1 cellular context compared by ENCODE assay signal in genomic region chr14:20632448-20632830, GRCh38.
TF ChIP-seq lines count a peak whose summit lies in the region.

No MANE protein-coding gene starts in this region.

TF ChIP-seq in WTC11, 78 proteins besides CTCF, POLR2A, EP300 and RAD21 (continued from another document):
- TF ChIP-seq ZNF281 (CRISPR knock-in tag; IDR thresholded peaks at IDR 0.05) (no peak), ZNF396 (CRISPR knock-in tag; IDR thresholded peaks at IDR 0.05; ENCODE audit: borderline replicate concordance) (no peak)
